In the genomic region with DNA sequence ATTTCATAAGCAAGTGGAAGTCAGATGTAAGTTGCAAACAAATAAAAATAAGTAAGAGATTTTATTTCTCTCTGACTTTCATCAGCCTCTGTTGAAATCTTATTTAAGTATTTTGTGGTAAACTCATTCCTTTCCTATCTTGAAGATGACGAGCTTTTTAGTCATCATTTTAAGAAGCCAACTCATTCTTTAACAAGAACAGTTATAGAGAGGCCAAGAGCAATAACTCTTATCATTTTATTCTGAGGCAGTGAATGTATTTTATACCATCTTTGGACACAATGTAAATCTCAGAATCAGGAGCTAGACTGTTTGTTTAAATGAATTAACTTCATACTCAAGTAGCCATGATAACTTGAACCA, we compare ENCODE assay signal across 14 cellular contexts.
A peak's percentile ranks its signal among the peaks of the same experiment; 100 is the strongest.
DNase-seq lines count a peak whose midpoint lies in the region; ATAC-seq, FAIRE-seq and TF ChIP-seq lines count a peak whose summit lies in the region.
"Had no signal": no experiment of that assay in that cellular context is flagged by ENCODE, and none has a peak within 500 bp of the region (broad histone marks: within the 10 kb centered on the region; RNA-seq: fewer than 3 reads in every experiment).

No MANE protein-coding gene starts in this region.

- intact Hi-C loops in K562 (cut with micrococcal nuclease), result no loop called here
- intact Hi-C loops in posterior cingulate gyrus (cut with DNase I), result no loop called here

- H3K27me3 ChIP-seq in ACC112 (ENCODE audit: insufficient read depth, low read length) (no peaks in the 10 kb centered on the region), K562 (ENCODE audit: control insufficient read depth in 2 of 2, insufficient read depth in 2 of 2, low read length in 2 of 2) (no peaks in the 10 kb centered on the region), lung (ENCODE audit: control insufficient read depth, insufficient read depth) (no peaks in the 10 kb centered on the region)

- no peak overlapping the region for H3K9ac ChIP-seq in K562 (ENCODE audit: insufficient read depth in 1 of 2, low read depth in 2 of 2, low read length in 2 of 2)

- H3K79me2 ChIP-seq in ACC112 (ENCODE audit: control insufficient read depth, insufficient read depth, low read length, unreplicated experiment) (no peaks in the 10 kb centered on the region), K562 (ENCODE audit: control insufficient read depth, insufficient read depth, low read length) (no peaks in the 10 kb centered on the region)

- H3K27ac ChIP-seq in ACC112 (ENCODE audit: low read depth, low read length), result peak overlapping the region; percentile 97
- no peak overlapping the region for H3K27ac ChIP-seq in K562 (ENCODE audit: extremely low read depth, low read depth, low read length)
- H3K27ac ChIP-seq in lung (ENCODE audit: low read depth in 1 of 2, low read length in 1 of 2), result no peak overlapping the region
- no peak overlapping the region for H3K27ac ChIP-seq in caudate nucleus (ENCODE audit: low read depth, low read length)

- CTCF ChIA-PET in K562 (lab: Yijun Ruan, JAX; ENCODE audit: low intra/inter-chr PET ratio), result no interaction called here

- H3K4me3 ChIP-seq in ACC112 (ENCODE audit: low read depth, low read length), result peak overlapping the region; percentile 60; the same call in 1 of the 2 replicates
- H3K4me3 ChIP-seq in K562, result no peak overlapping the region
- H3K4me3 ChIP-seq in lung, result no peak overlapping the region

- H2AFZ ChIP-seq in ACC112 (ENCODE audit: low read length, unreplicated experiment) (no peak overlapping the region), K562 (ENCODE audit: low read depth, low read length) (no peak overlapping the region)

- no peak for TF ChIP-seq POLR2A in K562 (conservative IDR thresholded peaks at IDR 0.05)

- POLR2A ChIA-PET in K562 (lab: Yijun Ruan, JAX), result no interaction called here

- no peak for ATAC-seq in K562
- peak; percentile 69 for ATAC-seq in lung (ENCODE audit: insufficient read depth, low FRiP score)
- ATAC-seq: activated naive CD8-positive, alpha-beta T cell treated with anti-CD3 and anti-CD28 coated beads, Interleukin-2, amount 50 U/mL, for 24 hours; T-helper 17 cell had no signal

- no TSS peak for BruUV-seq in K562 (replicated peaks; lab: Mats Ljungman, UMichigan)

- no peaks in the 10 kb centered on the region for H3K36me3 ChIP-seq in ACC112 (ENCODE audit: insufficient read depth, low read length)
- H3K36me3 ChIP-seq in K562 (ENCODE audit: control insufficient read depth, insufficient read depth, low read length), result no peaks in the 10 kb centered on the region
- H3K36me3 ChIP-seq in lung (ENCODE audit: control insufficient read depth in 2 of 2, insufficient read depth in 2 of 2, low read length in 2 of 2), result no peaks in the 10 kb centered on the region

- H3K4me1 ChIP-seq in ACC112 (ENCODE audit: control insufficient read depth, insufficient read depth, low read length, unreplicated experiment) (peaks cover 49% of the 10 kb centered on the region), K562 (replicated peaks in 1 of 2; ENCODE audit: control insufficient read depth in 2 of 2, insufficient read depth in 2 of 2, low read length in 2 of 2) (peaks cover 0 to 3% of the 10 kb centered on the region in 2 experiments; a peak in 2 of 5 replicates), lung (ENCODE audit: control insufficient read depth in 2 of 2, insufficient read depth in 2 of 2, low read length in 2 of 2) (no peaks in the 10 kb centered on the region)

- no peak overlapping the region for H3K4me2 ChIP-seq in K562 (ENCODE audit: insufficient read depth, low read length)

- TF ChIP-seq RAD21 in K562 (CRISPR knock-in tag; conservative IDR thresholded peaks at IDR 0.05 in 1 of 2, IDR thresholded peaks at IDR 0.05 in 1 of 2), result no peak

- in situ Hi-C loops in K562 (cut with MboI), result no loop called here

- no peaks in the 10 kb centered on the region for H3K9me3 ChIP-seq in K562 (replicated peaks; ENCODE audit: control insufficient read depth, insufficient read depth, low read depth, low read length)
- no peaks in the 10 kb centered on the region for H3K9me3 ChIP-seq in lung (ENCODE audit: control insufficient read depth in 2 of 2, insufficient read depth in 1 of 2, low read length in 1 of 2)

- DNase-seq in HPDE6-E6E7 (ENCODE audit: extremely low spot score), result peak; percentile 21
- no peak for DNase-seq in K562 (ENCODE audit: extremely low read depth in 1 of 4, low spot score in 3 of 4)
- no peak for DNase-seq in lung (ENCODE audit: low spot score)
- no peak for DNase-seq in posterior cingulate gyrus
- no peak for DNase-seq in cerebellar cortex (ENCODE audit: low spot score)
- DNase-seq in caudate nucleus (lab: John Stamatoyannopoulos, UW), result no peak
- DNase-seq in NCI-H1092 treated with DMSO at 0.1 percent for 48 hours (lab: John Stamatoyannopoulos, UW), result no peak
- DNase-seq: activated CD4-positive, alpha-beta memory T cell treated with anti-CD3 and anti-CD28 coated beads, Interleukin-2, amount 10 ng/mL, durations not matched to agents 7 days and 5 days; activated naive CD8-positive, alpha-beta T cell treated with anti-CD3 and anti-CD28 coated beads, Interleukin-2, amount 50 U/mL, for 24 hours; C1 segment of cervical spinal cord; foreskin melanocyte; NCI-H1417 treated with DMSO at 0.1 percent for 48 hours; T-helper 17 cell had no signal

- no peaks in the 10 kb centered on the region for H4K20me1 ChIP-seq in K562 (replicated peaks; ENCODE audit: control insufficient read depth, insufficient read depth, low read length)

- no peak for TF ChIP-seq EP300 in K562 (IDR thresholded peaks at IDR 0.05; ENCODE audit: low read length)

- TF ChIP-seq CTCF in K562 (IDR thresholded peaks at IDR 0.05 in 2 of 3, conservative IDR thresholded peaks at IDR 0.05 in 1 of 3; ENCODE audit: insufficient read depth in 2 of 3, low read depth in 1 of 3, low read length in 3 of 3) (no peak), lung (IDR thresholded peaks at IDR 0.05; ENCODE audit: control extremely low read depth, extremely low read depth) (no peak)

- no peaks in the 10 kb centered on the region for H3K9me1 ChIP-seq in K562 (ENCODE audit: control insufficient read depth, insufficient read depth, low read length)

- WGBS in K562 (ENCODE audit: insufficient coverage, low coverage, missing lambda C conversion rate), result 15% methylated on average over 1 of the region's 1 CpG
- WGBS in lung, 2 donors, result 52 to 63% methylated on average over 1 of the region's 1 CpG

- peak; percentile 23 for FAIRE-seq in K562 (lab: Jason Lieb, UNC)

TF ChIP-seq in K562, 482 proteins besides CTCF, POLR2A, EP300 and RAD21:
- TF ChIP-seq, protein P1, sequence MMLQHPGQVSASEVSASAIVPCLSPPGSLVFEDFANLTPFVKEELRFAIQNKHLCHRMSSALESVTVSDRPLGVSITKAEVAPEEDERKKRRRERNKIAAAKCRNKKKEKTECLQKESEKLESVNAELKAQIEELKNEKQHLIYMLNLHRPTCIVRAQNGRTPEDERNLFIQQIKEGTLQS (IDR thresholded peaks at IDR 0.05), result peak; percentile 25; the same call in 1 of the 2 replicates
- TF ChIP-seq, protein P1 (CRISPR knock-in tag; conservative IDR thresholded peaks at IDR 0.05), result no peak
- TF ChIP-seq ZBTB8A (IDR thresholded peaks at IDR 0.05; ENCODE audit: partially characterized antibody) (no peak), KDM1A (IDR thresholded peaks at IDR 0.05) (no peak), ZNF3 (CRISPR knock-in tag; IDR thresholded peaks at IDR 0.05) (no peak), FOSL1 (tag; conservative IDR thresholded peaks at IDR 0.05) (peak; percentile 96), SP2 (IDR thresholded peaks at IDR 0.05; ENCODE audit: extremely low read depth, low read depth, low read length, poor library complexity, severe bottlenecking) (no peak), HDAC8 (tag; IDR thresholded peaks at IDR 0.05) (no peak), RFX1 (IDR thresholded peaks at IDR 0.05) (no peak)
